ENCODE assay signal across 1 cellular context in the genomic region with DNA sequence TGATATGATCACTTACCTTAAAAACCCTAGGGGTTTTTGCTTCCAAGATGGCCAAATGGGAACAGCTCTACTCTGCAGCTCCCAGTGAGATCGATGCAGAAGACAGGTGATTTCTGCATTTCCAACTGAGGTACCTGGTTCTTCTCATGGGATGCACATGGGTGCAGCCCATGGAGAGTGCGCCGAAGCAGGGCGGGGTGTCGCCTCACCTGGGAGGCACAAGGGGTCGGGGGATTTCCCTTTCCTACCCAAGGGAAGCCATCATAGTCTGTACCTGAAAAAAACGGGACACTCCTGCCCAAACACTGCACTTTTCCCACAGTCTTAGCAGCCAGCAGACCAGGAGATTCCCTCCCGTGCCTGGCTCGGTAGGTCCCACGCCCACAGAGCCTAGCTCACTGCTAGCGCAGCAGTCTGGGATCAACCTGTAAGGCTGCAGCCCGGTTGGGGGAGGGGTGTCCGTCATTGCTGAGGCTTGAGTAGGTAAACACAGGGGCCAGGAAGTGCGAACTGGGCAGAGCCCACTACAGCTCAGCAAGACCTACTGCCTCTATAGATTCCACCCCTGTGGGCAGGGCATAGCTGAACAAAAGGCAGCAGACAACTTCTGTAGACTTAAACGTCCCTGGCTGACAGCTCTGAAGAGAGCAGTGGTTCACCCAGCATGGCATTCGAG.
TF ChIP-seq lines count a peak whose summit lies in the region.

No MANE protein-coding gene starts in this region.

TF ChIP-seq in HepG2, 621 proteins besides CTCF, POLR2A, EP300 and RAD21 (continued from another document and continues in another):
- TF ChIP-seq, protein P1, sequence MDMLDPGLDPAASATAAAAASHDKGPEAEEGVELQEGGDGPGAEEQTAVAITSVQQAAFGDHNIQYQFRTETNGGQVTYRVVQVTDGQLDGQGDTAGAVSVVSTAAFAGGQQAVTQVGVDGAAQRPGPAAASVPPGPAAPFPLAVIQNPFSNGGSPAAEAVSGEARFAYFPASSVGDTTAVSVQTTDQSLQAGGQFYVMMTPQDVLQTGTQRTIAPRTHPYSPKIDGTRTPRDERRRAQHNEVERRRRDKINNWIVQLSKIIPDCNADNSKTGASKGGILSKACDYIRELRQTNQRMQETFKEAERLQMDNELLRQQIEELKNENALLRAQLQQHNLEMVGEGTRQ (IDR thresholded peaks at IDR 0.05; ENCODE audit: low read depth, low read length), result no peak
- TF ChIP-seq, protein P1 (CRISPR knock-in tag; IDR thresholded peaks at IDR 0.05; ENCODE audit: borderline replicate concordance), result no peak
- no peak for TF ChIP-seq PHF5A (CRISPR knock-in tag; IDR thresholded peaks at IDR 0.05; ENCODE audit: low read depth, unreplicated experiment)
- TF ChIP-seq ARHGAP35 (CRISPR knock-in tag; IDR thresholded peaks at IDR 0.05; ENCODE audit: borderline replicate concordance), result no peak
- TF ChIP-seq FOXA1 (IDR thresholded peaks at IDR 0.05), result no peak
- peak; percentile 93 for TF ChIP-seq FOXA1 (CRISPR knock-in tag; IDR thresholded peaks at IDR 0.05)
- 0 out of 2 replicates have a peak, but pooled peaks have one; percentile 25 for TF ChIP-seq WIZ (CRISPR knock-in tag; IDR thresholded peaks at IDR 0.05)
- TF ChIP-seq TBL1XR1 (IDR thresholded peaks at IDR 0.05; ENCODE audit: borderline replicate concordance, low read length, partially characterized antibody), result no peak
- no peak for TF ChIP-seq ZNF501 (CRISPR knock-in tag; IDR thresholded peaks at IDR 0.05)
- no peak for TF ChIP-seq BRCA1 (CRISPR knock-in tag; IDR thresholded peaks at IDR 0.05)
- TF ChIP-seq SMC3 (IDR thresholded peaks at IDR 0.05; ENCODE audit: low read length), result no peak
- TF ChIP-seq, protein P2, sequence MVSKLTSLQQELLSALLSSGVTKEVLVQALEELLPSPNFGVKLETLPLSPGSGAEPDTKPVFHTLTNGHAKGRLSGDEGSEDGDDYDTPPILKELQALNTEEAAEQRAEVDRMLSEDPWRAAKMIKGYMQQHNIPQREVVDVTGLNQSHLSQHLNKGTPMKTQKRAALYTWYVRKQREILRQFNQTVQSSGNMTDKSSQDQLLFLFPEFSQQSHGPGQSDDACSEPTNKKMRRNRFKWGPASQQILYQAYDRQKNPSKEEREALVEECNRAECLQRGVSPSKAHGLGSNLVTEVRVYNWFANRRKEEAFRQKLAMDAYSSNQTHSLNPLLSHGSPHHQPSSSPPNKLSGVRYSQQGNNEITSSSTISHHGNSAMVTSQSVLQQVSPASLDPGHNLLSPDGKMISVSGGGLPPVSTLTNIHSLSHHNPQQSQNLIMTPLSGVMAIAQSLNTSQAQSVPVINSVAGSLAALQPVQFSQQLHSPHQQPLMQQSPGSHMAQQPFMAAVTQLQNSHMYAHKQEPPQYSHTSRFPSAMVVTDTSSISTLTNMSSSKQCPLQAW (CRISPR knock-in tag; IDR thresholded peaks at IDR 0.05), result no peak
- no peak for TF ChIP-seq ZSCAN25 (CRISPR knock-in tag; IDR thresholded peaks at IDR 0.05)
- no peak for TF ChIP-seq SOX6 (IDR thresholded peaks at IDR 0.05)
- no peak for TF ChIP-seq SOX6 (CRISPR knock-in tag; IDR thresholded peaks at IDR 0.05)
- TF ChIP-seq ZNF317 (CRISPR knock-in tag; IDR thresholded peaks at IDR 0.05), result no peak
- no peak for TF ChIP-seq RELA (CRISPR knock-in tag; IDR thresholded peaks at IDR 0.05)
- TF ChIP-seq, protein P3, sequence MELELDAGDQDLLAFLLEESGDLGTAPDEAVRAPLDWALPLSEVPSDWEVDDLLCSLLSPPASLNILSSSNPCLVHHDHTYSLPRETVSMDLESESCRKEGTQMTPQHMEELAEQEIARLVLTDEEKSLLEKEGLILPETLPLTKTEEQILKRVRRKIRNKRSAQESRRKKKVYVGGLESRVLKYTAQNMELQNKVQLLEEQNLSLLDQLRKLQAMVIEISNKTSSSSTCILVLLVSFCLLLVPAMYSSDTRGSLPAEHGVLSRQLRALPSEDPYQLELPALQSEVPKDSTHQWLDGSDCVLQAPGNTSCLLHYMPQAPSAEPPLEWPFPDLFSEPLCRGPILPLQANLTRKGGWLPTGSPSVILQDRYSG (CRISPR knock-in tag; IDR thresholded peaks at IDR 0.05), result no peak
- no peak for TF ChIP-seq FOXM1 (CRISPR knock-in tag; IDR thresholded peaks at IDR 0.05)
- TF ChIP-seq, protein P4, sequence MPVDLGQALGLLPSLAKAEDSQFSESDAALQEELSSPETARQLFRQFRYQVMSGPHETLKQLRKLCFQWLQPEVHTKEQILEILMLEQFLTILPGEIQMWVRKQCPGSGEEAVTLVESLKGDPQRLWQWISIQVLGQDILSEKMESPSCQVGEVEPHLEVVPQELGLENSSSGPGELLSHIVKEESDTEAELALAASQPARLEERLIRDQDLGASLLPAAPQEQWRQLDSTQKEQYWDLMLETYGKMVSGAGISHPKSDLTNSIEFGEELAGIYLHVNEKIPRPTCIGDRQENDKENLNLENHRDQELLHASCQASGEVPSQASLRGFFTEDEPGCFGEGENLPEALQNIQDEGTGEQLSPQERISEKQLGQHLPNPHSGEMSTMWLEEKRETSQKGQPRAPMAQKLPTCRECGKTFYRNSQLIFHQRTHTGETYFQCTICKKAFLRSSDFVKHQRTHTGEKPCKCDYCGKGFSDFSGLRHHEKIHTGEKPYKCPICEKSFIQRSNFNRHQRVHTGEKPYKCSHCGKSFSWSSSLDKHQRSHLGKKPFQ (CRISPR knock-in tag; IDR thresholded peaks at IDR 0.05; ENCODE audit: insufficient replicate concordance), result no peak
- no peak for TF ChIP-seq NR2F2 (IDR thresholded peaks at IDR 0.05; ENCODE audit: borderline replicate concordance, low read depth)
- no peak for TF ChIP-seq ZNF788 (CRISPR knock-in tag; IDR thresholded peaks at IDR 0.05; ENCODE audit: borderline replicate concordance)
- no peak for TF ChIP-seq KMT2B (CRISPR knock-in tag; IDR thresholded peaks at IDR 0.05)
- no peak for TF ChIP-seq SRSF4 (IDR thresholded peaks at IDR 0.05; ENCODE audit: low read depth, low read length, poor library complexity, severe bottlenecking)
- TF ChIP-seq, protein P5, sequence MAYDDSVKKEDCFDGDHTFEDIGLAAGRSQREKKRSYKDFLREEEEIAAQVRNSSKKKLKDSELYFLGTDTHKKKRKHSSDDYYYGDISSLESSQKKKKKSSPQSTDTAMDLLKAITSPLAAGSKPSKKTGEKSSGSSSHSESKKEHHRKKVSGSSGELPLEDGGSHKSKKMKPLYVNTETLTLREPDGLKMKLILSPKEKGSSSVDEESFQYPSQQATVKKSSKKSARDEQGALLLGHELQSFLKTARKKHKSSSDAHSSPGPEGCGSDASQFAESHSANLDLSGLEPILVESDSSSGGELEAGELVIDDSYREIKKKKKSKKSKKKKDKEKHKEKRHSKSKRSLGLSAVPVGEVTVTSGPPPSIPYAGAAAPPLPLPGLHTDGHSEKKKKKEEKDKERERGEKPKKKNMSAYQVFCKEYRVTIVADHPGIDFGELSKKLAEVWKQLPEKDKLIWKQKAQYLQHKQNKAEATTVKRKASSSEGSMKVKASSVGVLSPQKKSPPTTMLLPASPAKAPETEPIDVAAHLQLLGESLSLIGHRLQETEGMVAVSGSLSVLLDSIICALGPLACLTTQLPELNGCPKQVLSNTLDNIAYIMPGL (CRISPR knock-in tag; IDR thresholded peaks at IDR 0.05; ENCODE audit: borderline replicate concordance in 1 of 2, low read depth in 1 of 2), result peak in 1 of 2 experiments; percentile 40; a peak in 1 of 4 replicates
- TF ChIP-seq, protein P6, sequence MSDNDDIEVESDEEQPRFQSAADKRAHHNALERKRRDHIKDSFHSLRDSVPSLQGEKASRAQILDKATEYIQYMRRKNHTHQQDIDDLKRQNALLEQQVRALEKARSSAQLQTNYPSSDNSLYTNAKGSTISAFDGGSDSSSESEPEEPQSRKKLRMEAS (IDR thresholded peaks at IDR 0.05), result peak; percentile 28; the same call in 1 of the 2 replicates
- no peak for TF ChIP-seq ZNF773 (CRISPR knock-in tag; IDR thresholded peaks at IDR 0.05; ENCODE audit: borderline replicate concordance)
- TF ChIP-seq PLRG1 (conservative IDR thresholded peaks at IDR 0.05), result no peak
- no peak for TF ChIP-seq ZNF274 (CRISPR knock-in tag; IDR thresholded peaks at IDR 0.05)
- TF ChIP-seq MTA3 (CRISPR knock-in tag; IDR thresholded peaks at IDR 0.05), result no peak
- no peak for TF ChIP-seq ASH2L (IDR thresholded peaks at IDR 0.05; ENCODE audit: insufficient read length, low read depth, low read length)
- TF ChIP-seq YEATS2 (CRISPR knock-in tag; IDR thresholded peaks at IDR 0.05; ENCODE audit: borderline replicate concordance), result no peak
- no peak for TF ChIP-seq ZNF616 (CRISPR knock-in tag; IDR thresholded peaks at IDR 0.05; ENCODE audit: low read depth)
- TF ChIP-seq NFE2 (CRISPR knock-in tag; IDR thresholded peaks at IDR 0.05), result no peak
- TF ChIP-seq AGO1 (IDR thresholded peaks at IDR 0.05; ENCODE audit: low read depth, low read length, poor library complexity, severe bottlenecking), result no peak
- TF ChIP-seq JUN (CRISPR knock-in tag; IDR thresholded peaks at IDR 0.05), result no peak
- TF ChIP-seq ZNF24 (IDR thresholded peaks at IDR 0.05), result no peak
- TF ChIP-seq PAX8 (CRISPR knock-in tag; IDR thresholded peaks at IDR 0.05; ENCODE audit: borderline replicate concordance), result no peak
- TF ChIP-seq, protein P7, sequence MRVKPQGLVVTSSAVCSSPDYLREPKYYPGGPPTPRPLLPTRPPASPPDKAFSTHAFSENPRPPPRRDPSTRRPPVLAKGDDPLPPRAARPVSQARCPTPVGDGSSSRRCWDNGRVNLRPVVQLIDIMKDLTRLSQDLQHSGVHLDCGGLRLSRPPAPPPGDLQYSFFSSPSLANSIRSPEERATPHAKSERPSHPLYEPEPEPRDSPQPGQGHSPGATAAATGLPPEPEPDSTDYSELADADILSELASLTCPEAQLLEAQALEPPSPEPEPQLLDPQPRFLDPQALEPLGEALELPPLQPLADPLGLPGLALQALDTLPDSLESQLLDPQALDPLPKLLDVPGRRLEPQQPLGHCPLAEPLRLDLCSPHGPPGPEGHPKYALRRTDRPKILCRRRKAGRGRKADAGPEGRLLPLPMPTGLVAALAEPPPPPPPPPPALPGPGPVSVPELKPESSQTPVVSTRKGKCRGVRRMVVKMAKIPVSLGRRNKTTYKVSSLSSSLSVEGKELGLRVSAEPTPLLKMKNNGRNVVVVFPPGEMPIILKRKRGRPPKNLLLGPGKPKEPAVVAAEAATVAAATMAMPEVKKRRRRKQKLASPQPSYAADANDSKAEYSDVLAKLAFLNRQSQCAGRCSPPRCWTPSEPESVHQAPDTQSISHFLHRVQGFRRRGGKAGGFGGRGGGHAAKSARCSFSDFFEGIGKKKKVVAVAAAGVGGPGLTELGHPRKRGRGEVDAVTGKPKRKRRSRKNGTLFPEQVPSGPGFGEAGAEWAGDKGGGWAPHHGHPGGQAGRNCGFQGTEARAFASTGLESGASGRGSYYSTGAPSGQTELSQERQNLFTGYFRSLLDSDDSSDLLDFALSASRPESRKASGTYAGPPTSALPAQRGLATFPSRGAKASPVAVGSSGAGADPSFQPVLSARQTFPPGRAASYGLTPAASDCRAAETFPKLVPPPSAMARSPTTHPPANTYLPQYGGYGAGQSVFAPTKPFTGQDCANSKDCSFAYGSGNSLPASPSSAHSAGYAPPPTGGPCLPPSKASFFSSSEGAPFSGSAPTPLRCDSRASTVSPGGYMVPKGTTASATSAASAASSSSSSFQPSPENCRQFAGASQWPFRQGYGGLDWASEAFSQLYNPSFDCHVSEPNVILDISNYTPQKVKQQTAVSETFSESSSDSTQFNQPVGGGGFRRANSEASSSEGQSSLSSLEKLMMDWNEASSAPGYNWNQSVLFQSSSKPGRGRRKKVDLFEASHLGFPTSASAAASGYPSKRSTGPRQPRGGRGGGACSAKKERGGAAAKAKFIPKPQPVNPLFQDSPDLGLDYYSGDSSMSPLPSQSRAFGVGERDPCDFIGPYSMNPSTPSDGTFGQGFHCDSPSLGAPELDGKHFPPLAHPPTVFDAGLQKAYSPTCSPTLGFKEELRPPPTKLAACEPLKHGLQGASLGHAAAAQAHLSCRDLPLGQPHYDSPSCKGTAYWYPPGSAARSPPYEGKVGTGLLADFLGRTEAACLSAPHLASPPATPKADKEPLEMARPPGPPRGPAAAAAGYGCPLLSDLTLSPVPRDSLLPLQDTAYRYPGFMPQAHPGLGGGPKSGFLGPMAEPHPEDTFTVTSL (CRISPR knock-in tag; IDR thresholded peaks at IDR 0.05; ENCODE audit: borderline replicate concordance), result peak; percentile 46; the same call in 1 of the 2 replicates
- peak; percentile 52; the same call in 1 of the 2 replicates for TF ChIP-seq ZMYM2 (CRISPR knock-in tag; IDR thresholded peaks at IDR 0.05)
- peak; percentile 68 for TF ChIP-seq PITX1 (CRISPR knock-in tag; IDR thresholded peaks at IDR 0.05)
- TF ChIP-seq HOXA5 (CRISPR knock-in tag; IDR thresholded peaks at IDR 0.05), result no peak
- peak; percentile 75; the same call in 1 of the 2 replicates for TF ChIP-seq KAT7 (CRISPR knock-in tag; IDR thresholded peaks at IDR 0.05; ENCODE audit: borderline replicate concordance)
- TF ChIP-seq CBX2 (IDR thresholded peaks at IDR 0.05; ENCODE audit: low read depth, low read length), result no peak
- TF ChIP-seq CBX2 (CRISPR knock-in tag; IDR thresholded peaks at IDR 0.05; ENCODE audit: low read depth), result no peak
- TF ChIP-seq, protein P8, sequence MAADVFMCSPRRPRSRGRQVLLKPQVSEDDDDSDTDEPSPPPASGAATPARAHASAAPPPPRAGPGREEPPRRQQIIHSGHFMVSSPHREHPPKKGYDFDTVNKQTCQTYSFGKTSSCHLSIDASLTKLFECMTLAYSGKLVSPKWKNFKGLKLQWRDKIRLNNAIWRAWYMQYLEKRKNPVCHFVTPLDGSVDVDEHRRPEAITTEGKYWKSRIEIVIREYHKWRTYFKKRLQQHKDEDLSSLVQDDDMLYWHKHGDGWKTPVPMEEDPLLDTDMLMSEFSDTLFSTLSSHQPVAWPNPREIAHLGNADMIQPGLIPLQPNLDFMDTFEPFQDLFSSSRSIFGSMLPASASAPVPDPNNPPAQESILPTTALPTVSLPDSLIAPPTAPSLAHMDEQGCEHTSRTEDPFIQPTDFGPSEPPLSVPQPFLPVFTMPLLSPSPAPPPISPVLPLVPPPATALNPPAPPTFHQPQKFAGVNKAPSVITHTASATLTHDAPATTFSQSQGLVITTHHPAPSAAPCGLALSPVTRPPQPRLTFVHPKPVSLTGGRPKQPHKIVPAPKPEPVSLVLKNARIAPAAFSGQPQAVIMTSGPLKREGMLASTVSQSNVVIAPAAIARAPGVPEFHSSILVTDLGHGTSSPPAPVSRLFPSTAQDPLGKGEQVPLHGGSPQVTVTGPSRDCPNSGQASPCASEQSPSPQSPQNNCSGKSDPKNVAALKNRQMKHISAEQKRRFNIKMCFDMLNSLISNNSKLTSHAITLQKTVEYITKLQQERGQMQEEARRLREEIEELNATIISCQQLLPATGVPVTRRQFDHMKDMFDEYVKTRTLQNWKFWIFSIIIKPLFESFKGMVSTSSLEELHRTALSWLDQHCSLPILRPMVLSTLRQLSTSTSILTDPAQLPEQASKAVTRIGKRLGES (CRISPR knock-in tag; IDR thresholded peaks at IDR 0.05; ENCODE audit: borderline replicate concordance), result no peak
- TF ChIP-seq ZNF75D (CRISPR knock-in tag; IDR thresholded peaks at IDR 0.05; ENCODE audit: borderline replicate concordance), result no peak
- no peak for TF ChIP-seq ZNF549 (CRISPR knock-in tag; IDR thresholded peaks at IDR 0.05)
